ENCODE assay signal across 1 cellular context in genomic region chr11:116840746-116841296, GRCh38.
TF ChIP-seq lines count a peak whose summit lies in the region.

No MANE protein-coding gene starts in this region.

TF ChIP-seq in HepG2, 621 proteins besides CTCF, POLR2A, EP300 and RAD21 (continued from another document and continues in another):
- TF ChIP-seq ZNF710 (CRISPR knock-in tag; IDR thresholded peaks at IDR 0.05; ENCODE audit: borderline replicate concordance) (0 out of 2 replicates have a peak, but pooled peaks have one; percentile 39), HNRNPUL1 (IDR thresholded peaks at IDR 0.05; ENCODE audit: low read depth, low read length) (no peak), REPIN1 (CRISPR knock-in tag; IDR thresholded peaks at IDR 0.05; ENCODE audit: borderline replicate concordance, low read depth) (peak; percentile 47; the same call in 1 of the 2 replicates), HMGXB3 (CRISPR knock-in tag; IDR thresholded peaks at IDR 0.05; ENCODE audit: borderline replicate concordance) (0 out of 2 replicates have a peak, but pooled peaks have one; percentile 25), ZNF790 (CRISPR knock-in tag; IDR thresholded peaks at IDR 0.05; ENCODE audit: borderline replicate concordance) (no peak), HNF4G (IDR thresholded peaks at IDR 0.05; ENCODE audit: borderline replicate concordance, low read depth, low read length) (peak; percentile 87), HNF4G (CRISPR knock-in tag; IDR thresholded peaks at IDR 0.05; ENCODE audit: borderline replicate concordance, low read depth) (0 out of 2 replicates have a peak, but pooled peaks have one; percentile 18), FOXJ3 (CRISPR knock-in tag; IDR thresholded peaks at IDR 0.05; ENCODE audit: borderline replicate concordance) (0 out of 2 replicates have a peak, but pooled peaks have one; percentile 46), ZBTB33 (CRISPR knock-in tag; IDR thresholded peaks at IDR 0.05) (no peak), HOXA3 (CRISPR knock-in tag; IDR thresholded peaks at IDR 0.05) (peak; percentile 42; the same call in 1 of the 2 replicates), AKNA (CRISPR knock-in tag; IDR thresholded peaks at IDR 0.05; ENCODE audit: borderline replicate concordance) (no peak), NPAS2 (CRISPR knock-in tag; IDR thresholded peaks at IDR 0.05; ENCODE audit: borderline replicate concordance) (no peak), MEF2D (CRISPR knock-in tag; IDR thresholded peaks at IDR 0.05) (0 out of 2 replicates have a peak, but pooled peaks have one; percentile 40), THAP9 (CRISPR knock-in tag; IDR thresholded peaks at IDR 0.05; ENCODE audit: borderline replicate concordance) (no peak; the same call in 1 of the 2 replicates), PRDM10 (CRISPR knock-in tag; IDR thresholded peaks at IDR 0.05; ENCODE audit: low read depth) (peak; percentile 52; the same call in 1 of the 2 replicates), MAFF (IDR thresholded peaks at IDR 0.05; ENCODE audit: low read depth, low read length) (no peak), TGIF2 (CRISPR knock-in tag; IDR thresholded peaks at IDR 0.05) (peak; percentile 64; the same call in 1 of the 2 replicates), MTA1 (CRISPR knock-in tag; IDR thresholded peaks at IDR 0.05; ENCODE audit: borderline replicate concordance) (peak; percentile 44; the same call in 1 of the 2 replicates), HOXA5 (CRISPR knock-in tag; IDR thresholded peaks at IDR 0.05) (peak; percentile 54; the same call in 1 of the 2 replicates), MED8 (CRISPR knock-in tag; IDR thresholded peaks at IDR 0.05; ENCODE audit: insufficient replicate concordance) (peak; percentile 76), E2F5 (CRISPR knock-in tag; conservative IDR thresholded peaks at IDR 0.05) (no peak), ZNF512B (CRISPR knock-in tag; IDR thresholded peaks at IDR 0.05; ENCODE audit: borderline replicate concordance) (0 out of 2 replicates have a peak, but pooled peaks have one; percentile 19), MLX (CRISPR knock-in tag; IDR thresholded peaks at IDR 0.05) (0 out of 2 replicates have a peak, but pooled peaks have one; percentile 28)
